10 cellular contexts compared by ENCODE assay signal in genomic region chr10:86958109-86958830, GRCh38. TPM values are rescaled to one million over a fixed set of nuclear protein-coding genes. Genes with fewer than 3 reads are reported as not detected.
DNase-seq lines count a peak whose midpoint lies in the region; ATAC-seq and TF ChIP-seq lines count a peak whose summit lies in the region.
"Had no signal": no experiment of that assay in that cellular context is flagged by ENCODE, and none has a peak within 500 bp of the region (broad histone marks: within the 10 kb centered on the region; RNA-seq: fewer than 3 reads in every experiment).

SNCG (plus strand) TSS chr10:86958599; CDS start chr10:86958698, 99 bp downstream.

- peak within 1 kb of the TSS; percentile 16 for H3K4me2 ChIP-seq in fibroblast of lung (ENCODE audit: extremely low read depth, insufficient read depth, low read length)

- H3K4me1 ChIP-seq in NT2/D1 (ENCODE audit: insufficient read depth, insufficient read length) (peaks cover 67% of the 10 kb centered on the region), fibroblast of lung (ENCODE audit: control insufficient read depth, extremely low read depth, insufficient read depth, low read length) (peaks cover 21% of the 10 kb centered on the region)

- H3K4me3 Mint-ChIP-seq in osteocyte (ENCODE audit: unreplicated experiment): no peak within 1 kb of the TSS
- H3K4me3 Mint-ChIP-seq: central memory CD8-positive, alpha-beta T cell had no signal

- peak within 1 kb of the TSS; percentile 75 for H3K27ac Mint-ChIP-seq in osteocyte (ENCODE audit: unreplicated experiment)

- H3K27me3 ChIP-seq in NT2/D1 (ENCODE audit: insufficient read depth, insufficient read length): no peaks in the 10 kb centered on the region
- no peaks in the 10 kb centered on the region for H3K27me3 ChIP-seq in fibroblast of lung (ENCODE audit: control insufficient read depth, insufficient read depth, low read length)

- peak within 1 kb of the TSS; percentile 38 for H2AFZ ChIP-seq in fibroblast of lung (ENCODE audit: low read length)

- H3K9me3 ChIP-seq in NT2/D1 (ENCODE audit: insufficient read depth, low read length) (no peaks in the 10 kb centered on the region), fibroblast of lung (ENCODE audit: control insufficient read depth, insufficient read depth, low read depth, low read length) (no peaks in the 10 kb centered on the region)

- no peaks in the 10 kb centered on the region for H3K79me2 ChIP-seq in fibroblast of lung (ENCODE audit: control insufficient read depth, insufficient read depth, low read length)

- no peaks in the 10 kb centered on the region for H3K27me3 Mint-ChIP-seq in osteocyte (ENCODE audit: unreplicated experiment)
- H3K27me3 Mint-ChIP-seq: central memory CD8-positive, alpha-beta T cell had no signal

- H3K4me1 Mint-ChIP-seq in osteocyte (ENCODE audit: unreplicated experiment): peaks cover 56% of the 10 kb centered on the region

- H3K36me3 ChIP-seq in NT2/D1 (ENCODE audit: insufficient read depth, insufficient read length, low read length) (no peaks in the 10 kb centered on the region), fibroblast of lung (ENCODE audit: control insufficient read depth, insufficient read depth, low read length) (no peaks in the 10 kb centered on the region)

- H3K9me3 Mint-ChIP-seq in osteocyte (ENCODE audit: unreplicated experiment): no peaks in the 10 kb centered on the region
- H3K9me3 Mint-ChIP-seq: central memory CD8-positive, alpha-beta T cell had no signal

- H3K4me3 ChIP-seq in NT2/D1 (ENCODE audit: insufficient read length, low read depth): no peak within 1 kb of the TSS
- H3K4me3 ChIP-seq in fibroblast of lung (replicated peaks in 1 of 4; ENCODE audit: control extremely low read depth in 1 of 4, insufficient read depth in 1 of 4, low read depth in 3 of 4, low read length in 4 of 4): no peak within 1 kb of the TSS

- DNase-seq in NT2/D1 (ENCODE audit: low read depth, low spot score) (no peak), fibroblast of lung (ENCODE audit: low read depth in 2 of 2) (no peak), osteocyte (ENCODE audit: extremely low spot score, unreplicated experiment) (no peak), SW480 (ENCODE audit: low spot score) (no peak)
- DNase-seq: stimulated activated CD4-positive, alpha-beta T cell treated with anti-CD3 and anti-CD28 coated beads, Interleukin-15, amount 100 ng/mL, for 24 hours had no signal

- no peaks in the 10 kb centered on the region for H3K36me3 Mint-ChIP-seq in osteocyte (ENCODE audit: unreplicated experiment)

- no peak for ATAC-seq in HG03097 (IDR thresholded peaks at IDR 0.05; ENCODE audit: low FRiP score, unreplicated experiment)
- ATAC-seq in GM18502 (IDR thresholded peaks at IDR 0.05; ENCODE audit: poor library complexity, unreplicated experiment): no peak
- ATAC-seq in HG03354 (IDR thresholded peaks at IDR 0.05; ENCODE audit: poor library complexity, severe bottlenecking, unreplicated experiment): no peak

- H4K20me1 ChIP-seq in fibroblast of lung (ENCODE audit: control insufficient read depth, extremely low read depth, insufficient read depth, low read length): no peaks in the 10 kb centered on the region

- TF ChIP-seq CTCF in C4-2B (conservative IDR thresholded peaks at IDR 0.05) (no peak), fibroblast of lung (conservative IDR thresholded peaks at IDR 0.05 in 1 of 2, IDR thresholded peaks at IDR 0.05 in 1 of 2; ENCODE audit: low read depth in 1 of 2, low read length in 2 of 2) (no peak), osteocyte (IDR thresholded peaks at IDR 0.05) (no peak)

- H3K27ac ChIP-seq in C4-2B (peak within 1 kb of the TSS; percentile 34), fibroblast of lung (ENCODE audit: insufficient read depth, low read length) (peak within 1 kb of the TSS; percentile 22)

- H3K9ac ChIP-seq in NT2/D1 (ENCODE audit: insufficient read length, low read depth) (peak within 1 kb of the TSS; percentile 64), fibroblast of lung (ENCODE audit: insufficient read depth, low read length) (no peak within 1 kb of the TSS)

RNA-seq across cellular contexts. Expression of gene SNCG, which starts in this region (rescaled TPM):
- total RNA-seq in fibroblast of lung (8.7 and 21.3 TPM in 2 replicates), osteocyte (0.73 TPM in 1 of 2 replicates, not detected in the other)
- 34.4 and 47.4 TPM in 2 replicates for polyA plus RNA-seq in fibroblast of lung
- polyA plus RNA-seq in fibroblast of lung (2012): 39.0 and 53.0 TPM in 2 replicates
- polyA minus RNA-seq in fibroblast of lung (ENCODE audit: low replicate concordance): 3.5 and 11.5 TPM in 2 replicates
